In the genomic region with DNA sequence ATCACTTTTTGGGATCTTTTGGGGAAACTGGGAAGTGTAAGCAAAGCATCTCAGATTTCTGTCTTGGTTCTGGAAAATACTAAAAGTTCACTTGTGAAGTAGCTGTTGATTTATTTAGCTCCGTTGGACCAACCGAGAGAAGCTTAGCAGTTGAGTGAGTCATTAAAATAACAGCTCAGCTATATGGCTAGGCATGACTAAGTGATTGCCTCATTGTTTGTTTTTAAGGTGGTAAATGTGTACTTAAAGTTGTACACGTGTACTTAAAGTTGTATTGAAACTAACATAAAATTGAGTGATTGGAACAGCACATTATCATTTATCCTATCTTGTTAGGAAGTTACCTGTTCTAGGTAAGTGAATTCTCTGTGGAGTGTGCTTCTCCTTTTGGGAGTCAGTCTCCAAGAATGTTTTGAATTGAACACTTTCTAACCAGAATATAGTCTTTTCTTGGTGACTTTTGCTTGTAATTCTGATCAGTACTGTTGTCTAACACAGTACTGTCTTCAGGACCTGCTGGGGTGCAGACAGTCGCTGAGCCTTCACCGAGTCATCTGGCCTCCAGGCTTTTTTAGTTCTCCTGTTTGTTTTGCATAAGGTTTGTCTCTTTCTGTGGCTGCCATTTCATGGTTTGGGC, we compare ENCODE assay signal across 1 cellular context.
TF ChIP-seq lines count a peak whose summit lies in the region.

No MANE protein-coding gene starts in this region.

TF ChIP-seq in K562, 482 proteins besides CTCF, POLR2A, EP300 and RAD21 (continues in another document):
- TF ChIP-seq L3MBTL2 (IDR thresholded peaks at IDR 0.05) (peak; percentile 60), BDP1 (IDR thresholded peaks at IDR 0.05; ENCODE audit: insufficient read depth, insufficient read length) (no peak), ESRRB (CRISPR knock-in tag; IDR thresholded peaks at IDR 0.05; ENCODE audit: borderline replicate concordance) (no peak), PHTF2 (CRISPR knock-in tag; IDR thresholded peaks at IDR 0.05) (no peak), TRIM28 (IDR thresholded peaks at IDR 0.05) (no peak), ZC3H4 (CRISPR knock-in tag; IDR thresholded peaks at IDR 0.05; ENCODE audit: borderline replicate concordance) (no peak), CBFA2T2 (conservative IDR thresholded peaks at IDR 0.05) (no peak), FOSL1 (tag; conservative IDR thresholded peaks at IDR 0.05) (peak; percentile 97), ZBTB17 (CRISPR knock-in tag; IDR thresholded peaks at IDR 0.05) (peak; percentile 86), MCM3 (IDR thresholded peaks at IDR 0.05) (no peak), HDGF (IDR thresholded peaks at IDR 0.05) (no peak), SIX5 (IDR thresholded peaks at IDR 0.05; ENCODE audit: borderline replicate concordance in 1 of 2, insufficient read depth in 1 of 2, low read depth in 1 of 2, low read length in 2 of 2) (no peak), KAT2B (IDR thresholded peaks at IDR 0.05; ENCODE audit: low read depth, low read length) (no peak), EGR1 (conservative IDR thresholded peaks at IDR 0.05) (no peak), ZNF717 (CRISPR knock-in tag; IDR thresholded peaks at IDR 0.05) (no peak), NCOR1 (IDR thresholded peaks at IDR 0.05) (0 out of 2 replicates have a peak, but pooled peaks have one; percentile 19), IRF2 (CRISPR knock-in tag; IDR thresholded peaks at IDR 0.05) (no peak), MTF1 (CRISPR knock-in tag; IDR thresholded peaks at IDR 0.05; ENCODE audit: borderline replicate concordance) (no peak), SRSF9 (IDR thresholded peaks at IDR 0.05; ENCODE audit: borderline replicate concordance, low read depth, low read length) (no peak), ZNF316 (IDR thresholded peaks at IDR 0.05) (peak; percentile 95), HNRNPLL (IDR thresholded peaks at IDR 0.05; ENCODE audit: low read depth, low read length, poor library complexity, severe bottlenecking) (no peak), CBX1 (IDR thresholded peaks at IDR 0.05; ENCODE audit: low read depth) (no peak), FOXJ3 (CRISPR knock-in tag; IDR thresholded peaks at IDR 0.05) (no peak), ZNF239 (CRISPR knock-in tag; IDR thresholded peaks at IDR 0.05) (no peak), HOXB6 (CRISPR knock-in tag; IDR thresholded peaks at IDR 0.05; ENCODE audit: borderline replicate concordance) (no peak), ZNF707 (CRISPR knock-in tag; conservative IDR thresholded peaks at IDR 0.05) (no peak), NCOA6 (IDR thresholded peaks at IDR 0.05) (no peak), POLR2G (IDR thresholded peaks at IDR 0.05; ENCODE audit: low read depth, low read length) (0 out of 2 replicates have a peak, but pooled peaks have one; percentile 25), MTA1 (IDR thresholded peaks at IDR 0.05; ENCODE audit: borderline replicate concordance) (no peak), PTRF (tag; IDR thresholded peaks at IDR 0.05) (no peak), ELF1 (tag; IDR thresholded peaks at IDR 0.05) (no peak), BRD9 (IDR thresholded peaks at IDR 0.05; ENCODE audit: low read depth, partially characterized antibody) (peak; percentile 13), TAF9B (IDR thresholded peaks at IDR 0.05; ENCODE audit: partially characterized antibody) (peak; percentile 33), TAF15 (IDR thresholded peaks at IDR 0.05; ENCODE audit: low read depth, low read length) (no peak), KLF6 (CRISPR knock-in tag; IDR thresholded peaks at IDR 0.05; ENCODE audit: borderline replicate concordance) (no peak), MTA2 (IDR thresholded peaks at IDR 0.05; ENCODE audit: low read depth) (no peak), MCM2 (IDR thresholded peaks at IDR 0.05; ENCODE audit: low read depth) (no peak), NEUROD1 (IDR thresholded peaks at IDR 0.05; ENCODE audit: borderline replicate concordance, low read depth, low read length, partially characterized antibody) (peak; percentile 23), MIER1 (IDR thresholded peaks at IDR 0.05; ENCODE audit: low read depth) (no peak)
- TF ChIP-seq, protein P1, sequence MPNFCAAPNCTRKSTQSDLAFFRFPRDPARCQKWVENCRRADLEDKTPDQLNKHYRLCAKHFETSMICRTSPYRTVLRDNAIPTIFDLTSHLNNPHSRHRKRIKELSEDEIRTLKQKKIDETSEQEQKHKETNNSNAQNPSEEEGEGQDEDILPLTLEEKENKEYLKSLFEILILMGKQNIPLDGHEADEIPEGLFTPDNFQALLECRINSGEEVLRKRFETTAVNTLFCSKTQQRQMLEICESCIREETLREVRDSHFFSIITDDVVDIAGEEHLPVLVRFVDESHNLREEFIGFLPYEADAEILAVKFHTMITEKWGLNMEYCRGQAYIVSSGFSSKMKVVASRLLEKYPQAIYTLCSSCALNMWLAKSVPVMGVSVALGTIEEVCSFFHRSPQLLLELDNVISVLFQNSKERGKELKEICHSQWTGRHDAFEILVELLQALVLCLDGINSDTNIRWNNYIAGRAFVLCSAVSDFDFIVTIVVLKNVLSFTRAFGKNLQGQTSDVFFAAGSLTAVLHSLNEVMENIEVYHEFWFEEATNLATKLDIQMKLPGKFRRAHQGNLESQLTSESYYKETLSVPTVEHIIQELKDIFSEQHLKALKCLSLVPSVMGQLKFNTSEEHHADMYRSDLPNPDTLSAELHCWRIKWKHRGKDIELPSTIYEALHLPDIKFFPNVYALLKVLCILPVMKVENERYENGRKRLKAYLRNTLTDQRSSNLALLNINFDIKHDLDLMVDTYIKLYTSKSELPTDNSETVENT (CRISPR knock-in tag; IDR thresholded peaks at IDR 0.05) = no peak
- TF ChIP-seq, protein P2, sequence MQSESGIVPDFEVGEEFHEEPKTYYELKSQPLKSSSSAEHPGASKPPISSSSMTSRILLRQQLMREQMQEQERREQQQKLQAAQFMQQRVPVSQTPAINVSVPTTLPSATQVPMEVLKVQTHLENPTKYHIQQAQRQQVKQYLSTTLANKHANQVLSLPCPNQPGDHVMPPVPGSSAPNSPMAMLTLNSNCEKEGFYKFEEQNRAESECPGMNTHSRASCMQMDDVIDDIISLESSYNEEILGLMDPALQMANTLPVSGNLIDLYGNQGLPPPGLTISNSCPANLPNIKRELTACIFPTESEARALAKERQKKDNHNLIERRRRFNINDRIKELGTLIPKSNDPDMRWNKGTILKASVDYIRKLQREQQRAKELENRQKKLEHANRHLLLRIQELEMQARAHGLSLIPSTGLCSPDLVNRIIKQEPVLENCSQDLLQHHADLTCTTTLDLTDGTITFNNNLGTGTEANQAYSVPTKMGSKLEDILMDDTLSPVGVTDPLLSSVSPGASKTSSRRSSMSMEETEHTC (IDR thresholded peaks at IDR 0.05) = no peak
- TF ChIP-seq, protein P3, sequence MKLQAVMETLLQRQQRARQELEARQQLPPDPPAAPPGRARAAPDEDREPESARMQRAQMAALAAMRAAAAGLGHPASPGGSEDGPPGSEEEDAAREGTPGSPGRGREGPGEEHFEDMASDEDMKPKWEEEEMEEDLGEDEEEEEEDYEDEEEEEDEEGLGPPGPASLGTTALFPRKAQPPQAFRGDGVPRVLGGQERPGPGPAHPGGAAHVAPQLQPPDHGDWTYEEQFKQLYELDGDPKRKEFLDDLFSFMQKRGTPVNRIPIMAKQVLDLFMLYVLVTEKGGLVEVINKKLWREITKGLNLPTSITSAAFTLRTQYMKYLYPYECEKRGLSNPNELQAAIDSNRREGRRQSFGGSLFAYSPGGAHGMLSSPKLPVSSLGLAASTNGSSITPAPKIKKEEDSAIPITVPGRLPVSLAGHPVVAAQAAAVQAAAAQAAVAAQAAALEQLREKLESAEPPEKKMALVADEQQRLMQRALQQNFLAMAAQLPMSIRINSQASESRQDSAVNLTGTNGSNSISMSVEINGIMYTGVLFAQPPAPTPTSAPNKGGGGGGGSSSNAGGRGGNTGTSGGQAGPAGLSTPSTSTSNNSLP (IDR thresholded peaks at IDR 0.05; ENCODE audit: borderline replicate concordance, low read depth, low read length) = 0 out of 2 replicates have a peak, but pooled peaks have one; percentile 9
- TF ChIP-seq, protein P4, sequence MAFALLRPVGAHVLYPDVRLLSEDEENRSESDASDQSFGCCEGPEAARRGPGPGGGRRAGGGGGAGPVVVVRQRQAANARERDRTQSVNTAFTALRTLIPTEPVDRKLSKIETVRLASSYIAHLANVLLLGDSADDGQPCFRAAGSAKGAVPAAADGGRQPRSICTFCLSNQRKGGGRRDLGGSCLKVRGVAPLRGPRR (CRISPR knock-in tag; IDR thresholded peaks at IDR 0.05) = no peak
- TF ChIP-seq, protein P5, sequence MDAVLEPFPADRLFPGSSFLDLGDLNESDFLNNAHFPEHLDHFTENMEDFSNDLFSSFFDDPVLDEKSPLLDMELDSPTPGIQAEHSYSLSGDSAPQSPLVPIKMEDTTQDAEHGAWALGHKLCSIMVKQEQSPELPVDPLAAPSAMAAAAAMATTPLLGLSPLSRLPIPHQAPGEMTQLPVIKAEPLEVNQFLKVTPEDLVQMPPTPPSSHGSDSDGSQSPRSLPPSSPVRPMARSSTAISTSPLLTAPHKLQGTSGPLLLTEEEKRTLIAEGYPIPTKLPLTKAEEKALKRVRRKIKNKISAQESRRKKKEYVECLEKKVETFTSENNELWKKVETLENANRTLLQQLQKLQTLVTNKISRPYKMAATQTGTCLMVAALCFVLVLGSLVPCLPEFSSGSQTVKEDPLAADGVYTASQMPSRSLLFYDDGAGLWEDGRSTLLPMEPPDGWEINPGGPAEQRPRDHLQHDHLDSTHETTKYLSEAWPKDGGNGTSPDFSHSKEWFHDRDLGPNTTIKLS (IDR thresholded peaks at IDR 0.05; ENCODE audit: borderline replicate concordance, low read depth) = peak; percentile 59; the same call in 1 of the 2 replicates
- TF ChIP-seq, protein P6, sequence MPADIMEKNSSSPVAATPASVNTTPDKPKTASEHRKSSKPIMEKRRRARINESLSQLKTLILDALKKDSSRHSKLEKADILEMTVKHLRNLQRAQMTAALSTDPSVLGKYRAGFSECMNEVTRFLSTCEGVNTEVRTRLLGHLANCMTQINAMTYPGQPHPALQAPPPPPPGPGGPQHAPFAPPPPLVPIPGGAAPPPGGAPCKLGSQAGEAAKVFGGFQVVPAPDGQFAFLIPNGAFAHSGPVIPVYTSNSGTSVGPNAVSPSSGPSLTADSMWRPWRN (IDR thresholded peaks at IDR 0.05; ENCODE audit: low read depth) = no peak
- TF ChIP-seq, protein P7, sequence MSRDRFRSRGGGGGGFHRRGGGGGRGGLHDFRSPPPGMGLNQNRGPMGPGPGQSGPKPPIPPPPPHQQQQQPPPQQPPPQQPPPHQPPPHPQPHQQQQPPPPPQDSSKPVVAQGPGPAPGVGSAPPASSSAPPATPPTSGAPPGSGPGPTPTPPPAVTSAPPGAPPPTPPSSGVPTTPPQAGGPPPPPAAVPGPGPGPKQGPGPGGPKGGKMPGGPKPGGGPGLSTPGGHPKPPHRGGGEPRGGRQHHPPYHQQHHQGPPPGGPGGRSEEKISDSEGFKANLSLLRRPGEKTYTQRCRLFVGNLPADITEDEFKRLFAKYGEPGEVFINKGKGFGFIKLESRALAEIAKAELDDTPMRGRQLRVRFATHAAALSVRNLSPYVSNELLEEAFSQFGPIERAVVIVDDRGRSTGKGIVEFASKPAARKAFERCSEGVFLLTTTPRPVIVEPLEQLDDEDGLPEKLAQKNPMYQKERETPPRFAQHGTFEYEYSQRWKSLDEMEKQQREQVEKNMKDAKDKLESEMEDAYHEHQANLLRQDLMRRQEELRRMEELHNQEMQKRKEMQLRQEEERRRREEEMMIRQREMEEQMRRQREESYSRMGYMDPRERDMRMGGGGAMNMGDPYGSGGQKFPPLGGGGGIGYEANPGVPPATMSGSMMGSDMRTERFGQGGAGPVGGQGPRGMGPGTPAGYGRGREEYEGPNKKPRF (IDR thresholded peaks at IDR 0.05; ENCODE audit: low read depth, low read length) = no peak
- TF ChIP-seq, protein P8, sequence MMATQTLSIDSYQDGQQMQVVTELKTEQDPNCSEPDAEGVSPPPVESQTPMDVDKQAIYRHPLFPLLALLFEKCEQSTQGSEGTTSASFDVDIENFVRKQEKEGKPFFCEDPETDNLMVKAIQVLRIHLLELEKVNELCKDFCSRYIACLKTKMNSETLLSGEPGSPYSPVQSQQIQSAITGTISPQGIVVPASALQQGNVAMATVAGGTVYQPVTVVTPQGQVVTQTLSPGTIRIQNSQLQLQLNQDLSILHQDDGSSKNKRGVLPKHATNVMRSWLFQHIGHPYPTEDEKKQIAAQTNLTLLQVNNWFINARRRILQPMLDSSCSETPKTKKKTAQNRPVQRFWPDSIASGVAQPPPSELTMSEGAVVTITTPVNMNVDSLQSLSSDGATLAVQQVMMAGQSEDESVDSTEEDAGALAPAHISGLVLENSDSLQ (IDR thresholded peaks at IDR 0.05) = peak; percentile 71
- TF ChIP-seq, protein P9, sequence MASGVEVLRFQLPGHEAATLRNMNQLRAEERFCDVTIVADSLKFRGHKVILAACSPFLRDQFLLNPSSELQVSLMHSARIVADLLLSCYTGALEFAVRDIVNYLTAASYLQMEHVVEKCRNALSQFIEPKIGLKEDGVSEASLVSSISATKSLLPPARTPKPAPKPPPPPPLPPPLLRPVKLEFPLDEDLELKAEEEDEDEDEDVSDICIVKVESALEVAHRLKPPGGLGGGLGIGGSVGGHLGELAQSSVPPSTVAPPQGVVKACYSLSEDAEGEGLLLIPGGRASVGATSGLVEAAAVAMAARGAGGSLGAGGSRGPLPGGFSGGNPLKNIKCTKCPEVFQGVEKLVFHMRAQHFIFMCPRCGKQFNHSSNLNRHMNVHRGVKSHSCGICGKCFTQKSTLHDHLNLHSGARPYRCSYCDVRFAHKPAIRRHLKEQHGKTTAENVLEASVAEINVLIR (CRISPR knock-in tag; IDR thresholded peaks at IDR 0.05) = no peak
- TF ChIP-seq, protein P10, sequence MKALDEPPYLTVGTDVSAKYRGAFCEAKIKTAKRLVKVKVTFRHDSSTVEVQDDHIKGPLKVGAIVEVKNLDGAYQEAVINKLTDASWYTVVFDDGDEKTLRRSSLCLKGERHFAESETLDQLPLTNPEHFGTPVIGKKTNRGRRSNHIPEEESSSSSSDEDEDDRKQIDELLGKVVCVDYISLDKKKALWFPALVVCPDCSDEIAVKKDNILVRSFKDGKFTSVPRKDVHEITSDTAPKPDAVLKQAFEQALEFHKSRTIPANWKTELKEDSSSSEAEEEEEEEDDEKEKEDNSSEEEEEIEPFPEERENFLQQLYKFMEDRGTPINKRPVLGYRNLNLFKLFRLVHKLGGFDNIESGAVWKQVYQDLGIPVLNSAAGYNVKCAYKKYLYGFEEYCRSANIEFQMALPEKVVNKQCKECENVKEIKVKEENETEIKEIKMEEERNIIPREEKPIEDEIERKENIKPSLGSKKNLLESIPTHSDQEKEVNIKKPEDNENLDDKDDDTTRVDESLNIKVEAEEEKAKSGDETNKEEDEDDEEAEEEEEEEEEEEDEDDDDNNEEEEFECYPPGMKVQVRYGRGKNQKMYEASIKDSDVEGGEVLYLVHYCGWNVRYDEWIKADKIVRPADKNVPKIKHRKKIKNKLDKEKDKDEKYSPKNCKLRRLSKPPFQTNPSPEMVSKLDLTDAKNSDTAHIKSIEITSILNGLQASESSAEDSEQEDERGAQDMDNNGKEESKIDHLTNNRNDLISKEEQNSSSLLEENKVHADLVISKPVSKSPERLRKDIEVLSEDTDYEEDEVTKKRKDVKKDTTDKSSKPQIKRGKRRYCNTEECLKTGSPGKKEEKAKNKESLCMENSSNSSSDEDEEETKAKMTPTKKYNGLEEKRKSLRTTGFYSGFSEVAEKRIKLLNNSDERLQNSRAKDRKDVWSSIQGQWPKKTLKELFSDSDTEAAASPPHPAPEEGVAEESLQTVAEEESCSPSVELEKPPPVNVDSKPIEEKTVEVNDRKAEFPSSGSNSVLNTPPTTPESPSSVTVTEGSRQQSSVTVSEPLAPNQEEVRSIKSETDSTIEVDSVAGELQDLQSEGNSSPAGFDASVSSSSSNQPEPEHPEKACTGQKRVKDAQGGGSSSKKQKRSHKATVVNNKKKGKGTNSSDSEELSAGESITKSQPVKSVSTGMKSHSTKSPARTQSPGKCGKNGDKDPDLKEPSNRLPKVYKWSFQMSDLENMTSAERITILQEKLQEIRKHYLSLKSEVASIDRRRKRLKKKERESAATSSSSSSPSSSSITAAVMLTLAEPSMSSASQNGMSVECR (CRISPR knock-in tag; IDR thresholded peaks at IDR 0.05) = no peak
